ENCODE assay signal across 21 cellular contexts in the genomic region with DNA sequence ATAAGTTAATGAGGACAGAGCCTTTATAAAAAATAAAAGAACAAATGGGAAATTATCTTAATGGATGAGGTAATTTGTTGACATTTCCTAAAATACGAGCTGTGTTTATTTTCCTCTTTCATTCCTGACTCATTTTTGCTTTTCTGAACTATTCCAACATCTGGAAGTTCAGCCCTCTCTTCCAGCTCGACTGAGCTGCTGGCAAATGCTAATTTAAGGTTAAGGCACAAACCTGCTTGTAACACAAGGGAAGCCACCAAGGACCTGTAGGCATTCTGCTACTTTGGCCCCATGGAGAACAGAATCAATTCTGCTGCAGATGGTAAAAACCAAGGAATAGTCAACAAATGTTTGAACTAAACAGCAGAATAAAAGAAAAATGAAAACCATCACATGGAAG.
DNase-seq lines count a peak whose midpoint lies in the region; ATAC-seq, FAIRE-seq and TF ChIP-seq lines count a peak whose summit lies in the region.
"Had no signal": no experiment of that assay in that cellular context is flagged by ENCODE, and none has a peak within 500 bp of the region (broad histone marks: within the 10 kb centered on the region; RNA-seq: fewer than 3 reads in every experiment).

No MANE protein-coding gene starts in this region.

- H3K4me1 ChIP-seq in HUES48 (ENCODE audit: control insufficient read depth, insufficient read depth, low read length) (peaks cover 74% of the 10 kb centered on the region), H1 (replicated peaks in 1 of 4; ENCODE audit: control insufficient read depth in 3 of 4, insufficient read depth in 4 of 4, low read length in 3 of 4) (peaks cover 9 to 24% (median 18%) of the 10 kb centered on the region in 4 experiments)
- H3K4me1 ChIP-seq: SJSA1 had no signal

- POLR2A ChIA-PET in H1 (lab: Charles Lee; ENCODE audit: partially characterized antibody): no interaction called here

- ATAC-seq in GM21360 (IDR thresholded peaks at IDR 0.05; ENCODE audit: unreplicated experiment) (no peak), GM18511 (IDR thresholded peaks at IDR 0.05; ENCODE audit: unreplicated experiment) (no peak)
- ATAC-seq: PC-3 had no signal

- no peak overlapping the region for H4K8ac ChIP-seq in H1 (ENCODE audit: extremely low read depth, insufficient read depth, low read length)

- H3K9me3 Mint-ChIP-seq in progenitor cell of endocrine pancreas (ENCODE audit: low read depth): no peaks in the 10 kb centered on the region

- no peak overlapping the region for H3K9ac ChIP-seq in HUES48 (ENCODE audit: low read depth, low read length)
- no peak overlapping the region for H3K9ac ChIP-seq in H1 (replicated peaks in 1 of 4; ENCODE audit: extremely low read depth in 1 of 4, low read depth in 3 of 4, low read length in 3 of 4)

- H3K4ac ChIP-seq in H1 (replicated peaks; ENCODE audit: insufficient read length, low read depth, low read length): no peak overlapping the region

- H3K36me3 Mint-ChIP-seq in progenitor cell of endocrine pancreas (ENCODE audit: insufficient read depth): peaks cover under 1% of the 10 kb centered on the region

- H3K27ac ChIP-seq in HUES48 (ENCODE audit: low read depth, low read length): peak overlapping the region; percentile 21
- H3K27ac ChIP-seq in H1 (ENCODE audit: low read depth, low read length): no peak overlapping the region
- H3K27ac ChIP-seq: SJSA1 had no signal

- no peaks in the 10 kb centered on the region for H4K20me1 ChIP-seq in H1 (replicated peaks in 1 of 2; ENCODE audit: control insufficient read depth in 1 of 2, insufficient read depth in 2 of 2, low read length in 2 of 2)

- TF ChIP-seq RAD21 in H1 (IDR thresholded peaks at IDR 0.05 in 1 of 2, conservative IDR thresholded peaks at IDR 0.05 in 1 of 2; ENCODE audit: low read depth in 2 of 2, low read length in 2 of 2): no peak

- H3K18ac ChIP-seq in H1 (ENCODE audit: extremely low read depth, low read length): no peak overlapping the region; the same call in 1 of the 2 replicates

- no peak overlapping the region for H3K23ac ChIP-seq in H1 (ENCODE audit: insufficient read length)

- H2BK5ac ChIP-seq in H1 (ENCODE audit: low read depth, low read length): no peak overlapping the region

- DNase-seq in NCI-H2171 treated with DMSO at 0.1 percent for 48 hours (lab: John Stamatoyannopoulos, UW): peak; percentile 18
- DNase-seq in NCI-H2171 (lab: John Stamatoyannopoulos, UW): no peak
- no peak for DNase-seq in H1 (ENCODE audit: low read depth in 1 of 2, low spot score in 2 of 2)
- DNase-seq in progenitor cell of endocrine pancreas (ENCODE audit: low spot score, unreplicated experiment): no peak
- no peak for DNase-seq in NK-92 treated with Interleukin-12 subunit alpha and Interleukin-12 subunit beta, amount 100 ng/mL, for 24 hours (lab: John Stamatoyannopoulos, UW)
- DNase-seq: 8988T, MM.1S, NCI-H1092, NCI-H146, NCI-H2081, NCI-H748 treated with DMSO at 0.1 percent for 48 hours, PC-3, SW 1271 had no signal

- TF ChIP-seq CTCF in H1 (IDR thresholded peaks at IDR 0.05; ENCODE audit: control extremely low read depth in 1 of 3, insufficient read depth in 1 of 3, low read depth in 1 of 3, low read length in 3 of 3) (no peak), progenitor cell of endocrine pancreas (IDR thresholded peaks at IDR 0.05; ENCODE audit: unreplicated experiment) (no peak)

- no peak overlapping the region for H3K4me2 ChIP-seq in H1 (ENCODE audit: insufficient read depth in 1 of 2, low read depth in 2 of 2, low read length in 2 of 2)

- no peak overlapping the region for H2BK120ac ChIP-seq in H1 (replicated peaks; ENCODE audit: low read depth, low read length)

- H2AK5ac ChIP-seq in H1 (ENCODE audit: low read depth, low read length): no peak overlapping the region

- H3K4me3 ChIP-seq in HUES48 (ENCODE audit: low read depth, low read length) (no peak overlapping the region), H1 (ENCODE audit: extremely low read depth in 1 of 4, insufficient read depth in 2 of 4, low read depth in 3 of 4, low read length in 4 of 4) (no peak overlapping the region)
- H3K4me3 ChIP-seq: SJSA1 had no signal

- no peak overlapping the region for H3K4me3 Mint-ChIP-seq in progenitor cell of endocrine pancreas (ENCODE audit: low read depth)
- H3K4me3 Mint-ChIP-seq: B cell had no signal

- no peaks in the 10 kb centered on the region for H3K27me3 ChIP-seq in HUES48 (ENCODE audit: control insufficient read depth, insufficient read depth, low read length)
- no peaks in the 10 kb centered on the region for H3K27me3 ChIP-seq in H1 (replicated peaks in 1 of 4; ENCODE audit: control insufficient read depth in 3 of 4, extremely low read depth in 1 of 4, insufficient read depth in 3 of 4, low read length in 3 of 4)
- H3K27me3 ChIP-seq: SJSA1 had no signal

- no peak overlapping the region for H4K91ac ChIP-seq in H1 (replicated peaks; ENCODE audit: insufficient read length, low read length)

- H3K9me3 ChIP-seq in HUES48 (ENCODE audit: control insufficient read depth, insufficient read depth, low read length) (no peaks in the 10 kb centered on the region), H1 (ENCODE audit: insufficient read depth in 2 of 2, low read depth in 1 of 2, low read length in 1 of 2) (no peaks in the 10 kb centered on the region)
- H3K9me3 ChIP-seq: SJSA1 had no signal

- no peak overlapping the region for H4K5ac ChIP-seq in H1 (ENCODE audit: insufficient read length, low read depth, low read length)

- H3K4me1 Mint-ChIP-seq in progenitor cell of endocrine pancreas (ENCODE audit: low read depth): peaks cover 38% of the 10 kb centered on the region
- H3K4me1 Mint-ChIP-seq: B cell had no signal

- H3K27me3 Mint-ChIP-seq in progenitor cell of endocrine pancreas: no peaks in the 10 kb centered on the region

- H3K79me1 ChIP-seq in H1 (ENCODE audit: low read depth, low read length): no peaks in the 10 kb centered on the region

- TF ChIP-seq EP300 in H1 (IDR thresholded peaks at IDR 0.05; ENCODE audit: borderline replicate concordance in 1 of 2, low read depth in 2 of 2, low read length in 2 of 2): no peak

- no peaks in the 10 kb centered on the region for H3K79me2 ChIP-seq in H1 (ENCODE audit: control insufficient read depth in 1 of 2, insufficient read depth in 2 of 2, low read length in 2 of 2)

- H3K23me2 ChIP-seq in H1 (ENCODE audit: low read depth, low read length): no peaks in the 10 kb centered on the region

- peak; percentile 85 for FAIRE-seq in H1 (lab: Jason Lieb, UNC)
- FAIRE-seq: G401.6, GM19239, H54 had no signal

- H2AFZ ChIP-seq in H1 (ENCODE audit: low read length): no peak overlapping the region

- 61% methylated on average over 2 of the region's 2 CpGs; no CpG with 5 or more reads in 1 of the 2 experiments for WGBS in H1 (ENCODE audit: extremely low coverage in 1 of 2, insufficient coverage in 1 of 2, insufficient read length in 1 of 2, insufficient replicate concordance in 2 of 2, low coverage in 1 of 2, low lambda C conversion rate in 2 of 2, missing lambda C conversion rate in 1 of 2), 2 experiments

- no peak overlapping the region for H3K14ac ChIP-seq in H1 (ENCODE audit: insufficient read length)

- H3K27ac Mint-ChIP-seq in progenitor cell of endocrine pancreas: peak overlapping the region; percentile 85
- H3K27ac Mint-ChIP-seq: B cell had no signal

- no peak overlapping the region for H2BK12ac ChIP-seq in H1 (ENCODE audit: low read depth, low read length)

- CTCF ChIA-PET in H1 (lab: Charles Lee; ENCODE audit: partially characterized antibody): no interaction called here

- H3K56ac ChIP-seq in H1 (replicated peaks; ENCODE audit: insufficient read length, low read depth, low read length): no peak overlapping the region

- no peak overlapping the region for H2BK15ac ChIP-seq in H1 (ENCODE audit: low read length)

- H2BK20ac ChIP-seq in H1 (ENCODE audit: low read length): no peak overlapping the region

- no peak for TF ChIP-seq POLR2A in H1 (IDR thresholded peaks at IDR 0.05; ENCODE audit: control extremely low read depth in 1 of 2, low read depth in 2 of 2, low read length in 2 of 2)

- no peaks in the 10 kb centered on the region for H3K36me3 ChIP-seq in HUES48 (ENCODE audit: control insufficient read depth, insufficient read depth, low read length)
- no peaks in the 10 kb centered on the region for H3K36me3 ChIP-seq in H1 (ENCODE audit: control insufficient read depth in 2 of 4, insufficient read depth in 4 of 4, low read length in 3 of 4)
- H3K36me3 ChIP-seq: SJSA1 had no signal
